1 cellular context compared by ENCODE assay signal in genomic region chr3:136196401-136197158, GRCh38.
TF ChIP-seq lines count a peak whose summit lies in the region.

No MANE protein-coding gene starts in this region.

TF ChIP-seq in K562, 482 proteins besides CTCF, POLR2A, EP300 and RAD21 (continued from another document and continues in another):
- TF ChIP-seq ATF2 (CRISPR knock-in tag; IDR thresholded peaks at IDR 0.05) = no peak
- TF ChIP-seq CBX3 (IDR thresholded peaks at IDR 0.05; ENCODE audit: borderline replicate concordance in 1 of 2, low read length in 2 of 2) = peak in 1 of 2 experiments; percentile 78; a peak in 1 of 3 replicates
- no peak for TF ChIP-seq ZBED1 (IDR thresholded peaks at IDR 0.05)
- TF ChIP-seq RHOXF2B (CRISPR knock-in tag; conservative IDR thresholded peaks at IDR 0.05) = no peak
- TF ChIP-seq ZNF134 (CRISPR knock-in tag; conservative IDR thresholded peaks at IDR 0.05) = no peak
- TF ChIP-seq XRCC4 (IDR thresholded peaks at IDR 0.05; ENCODE audit: extremely low read depth, insufficient read depth, insufficient read length) = no peak
- TF ChIP-seq BRF1 (IDR thresholded peaks at IDR 0.05; ENCODE audit: borderline replicate concordance, extremely low read depth, insufficient read length) = no peak
- TF ChIP-seq ZBTB9 (CRISPR knock-in tag; IDR thresholded peaks at IDR 0.05) = peak; percentile 64; the same call in 1 of the 2 replicates
- TF ChIP-seq PYGO2 (tag; IDR thresholded peaks at IDR 0.05) = no peak
- peak; percentile 39 for TF ChIP-seq NFIC (IDR thresholded peaks at IDR 0.05)
- TF ChIP-seq CBX2 (IDR thresholded peaks at IDR 0.05; ENCODE audit: insufficient read depth, low read length, poor library complexity, severe bottlenecking) = no peak
- TF ChIP-seq ZNF644 (tag; IDR thresholded peaks at IDR 0.05; ENCODE audit: low read depth) = no peak
- TF ChIP-seq TFAP4 (CRISPR knock-in tag; IDR thresholded peaks at IDR 0.05; ENCODE audit: borderline replicate concordance) = peak; percentile 90
- TF ChIP-seq CBFA2T2 (conservative IDR thresholded peaks at IDR 0.05) = no peak
- TF ChIP-seq RFX1 (IDR thresholded peaks at IDR 0.05) = no peak
- TF ChIP-seq STAG1 (CRISPR knock-in tag; IDR thresholded peaks at IDR 0.05; ENCODE audit: borderline replicate concordance) = no peak
- no peak for TF ChIP-seq ZNF507 (tag; conservative IDR thresholded peaks at IDR 0.05)
- TF ChIP-seq MITF (IDR thresholded peaks at IDR 0.05) = no peak
- TF ChIP-seq ZNF318 (IDR thresholded peaks at IDR 0.05; ENCODE audit: borderline replicate concordance in 1 of 2, low read depth in 1 of 2) = no peak
- TF ChIP-seq CBX1 (IDR thresholded peaks at IDR 0.05; ENCODE audit: low read depth) = peak; percentile 91
- no peak for TF ChIP-seq E2F3 (CRISPR knock-in tag; IDR thresholded peaks at IDR 0.05)
- 0 out of 4 replicates have a peak, but pooled peaks of 1 of the 2 experiments have one; percentile 75 for TF ChIP-seq ARNT (IDR thresholded peaks at IDR 0.05)
- TF ChIP-seq RBFOX2 (IDR thresholded peaks at IDR 0.05; ENCODE audit: low read depth, low read length) = peak; percentile 97
- no peak for TF ChIP-seq FOSL1 (tag; conservative IDR thresholded peaks at IDR 0.05)
- no peak for TF ChIP-seq GATAD2A (IDR thresholded peaks at IDR 0.05)
- no peak for TF ChIP-seq HINFP (tag; conservative IDR thresholded peaks at IDR 0.05; ENCODE audit: low read depth)
- no peak for TF ChIP-seq ZNF384 (IDR thresholded peaks at IDR 0.05; ENCODE audit: low read depth, low read length)
- no peak for TF ChIP-seq XRCC3 (IDR thresholded peaks at IDR 0.05)
- no peak for TF ChIP-seq ZMIZ1 (IDR thresholded peaks at IDR 0.05; ENCODE audit: low read depth in 2 of 2, low read length in 2 of 2)
- no peak for TF ChIP-seq POLR2AphosphoS2 (IDR thresholded peaks at IDR 0.05; ENCODE audit: low read length)
- peak; percentile 42; the same call in 1 of the 2 replicates for TF ChIP-seq RB1 (IDR thresholded peaks at IDR 0.05; ENCODE audit: low read depth)
- peak; percentile 76; the same call in 1 of the 2 replicates for TF ChIP-seq E2F4 (CRISPR knock-in tag; IDR thresholded peaks at IDR 0.05; ENCODE audit: low read depth)
- no peak for TF ChIP-seq SP2 (IDR thresholded peaks at IDR 0.05; ENCODE audit: extremely low read depth, low read depth, low read length, poor library complexity, severe bottlenecking)
- TF ChIP-seq SMARCC2 (IDR thresholded peaks at IDR 0.05; ENCODE audit: low read depth) = no peak
- peak; percentile 95 for TF ChIP-seq MEIS2 (IDR thresholded peaks at IDR 0.05; ENCODE audit: partially characterized antibody)
